In genomic region chr22:31160328-31160978, GRCh38 we compare ENCODE assay signal across 9 cellular contexts. TPM values are rescaled to one million over a fixed set of nuclear protein-coding genes. Genes with fewer than 3 reads are reported as not detected.
DNase-seq lines count a peak whose midpoint lies in the region; ATAC-seq and TF ChIP-seq lines count a peak whose summit lies in the region.
"Had no signal": no experiment of that assay in that cellular context is flagged by ENCODE, and none has a peak within 500 bp of the region (broad histone marks: within the 10 kb centered on the region; RNA-seq: fewer than 3 reads in every experiment).

No MANE protein-coding gene starts in this region.

- H3K9ac ChIP-seq in duodenal mucosa (ENCODE audit: low read depth in 1 of 2, low read length in 2 of 2) (peak overlapping the region; percentile 58 to 76), mucosa of stomach (ENCODE audit: low read length) (peak overlapping the region; percentile 78)

- H3K27me3 ChIP-seq in CD8-positive, alpha-beta memory T cell (ENCODE audit: insufficient read depth, low read length, poor library complexity, severe bottlenecking), result no peaks in the 10 kb centered on the region
- H3K27me3 ChIP-seq in duodenal mucosa (ENCODE audit: control insufficient read depth in 1 of 2, insufficient read depth in 2 of 2, low read length in 2 of 2) (no peaks in the 10 kb centered on the region), mucosa of stomach (ENCODE audit: control insufficient read depth, insufficient read depth, low read length) (no peaks in the 10 kb centered on the region), upper lobe of right lung (no peaks in the 10 kb centered on the region)

- no peaks in the 10 kb centered on the region for H3K9me3 Mint-ChIP-seq in CD8-positive, alpha-beta memory T cell
- no peaks in the 10 kb centered on the region for H3K9me3 Mint-ChIP-seq in HFFc6

- peak in 3 of 5 donors; percentile 6 to 20 (median 13) for DNase-seq in CD8-positive, alpha-beta memory T cell
- DNase-seq in HFFc6 (no peak), SK-MEL-5 (ENCODE audit: low read depth, low spot score) (peak; percentile 32), upper lobe of right lung (no peak), DMS153 treated with DMSO at 0.1 percent for 48 hours (lab: John Stamatoyannopoulos, UW; ENCODE audit: unreplicated experiment) (no peak), SW480 (ENCODE audit: low spot score) (no peak)

- H3K4me3 ChIP-seq in CD8-positive, alpha-beta memory T cell (ENCODE audit: low read length), result peak overlapping the region; percentile 69
- H3K4me3 ChIP-seq in duodenal mucosa (ENCODE audit: low read depth in 1 of 2, low read length in 2 of 2), result peak overlapping the region; percentile 84 to 87
- peak overlapping the region; percentile 39 for H3K4me3 ChIP-seq in mucosa of stomach (ENCODE audit: low read length)
- peak overlapping the region; percentile 84 for H3K4me3 ChIP-seq in upper lobe of right lung

- in situ Hi-C loops in SK-MEL-5 (cut with HindIII; ENCODE audit: low pct_unique_long_range_greater_than_20kb, low sequenced_read_pairs), result no loop called here

- ATAC-seq in upper lobe of right lung, result peak; percentile 64

- TF ChIP-seq CTCF in HFFc6 (IDR thresholded peaks at IDR 0.05), result no peak
- no peak for TF ChIP-seq CTCF in upper lobe of right lung (IDR thresholded peaks at IDR 0.05)

- peak overlapping the region; percentile 78 for H3K27ac ChIP-seq in CD8-positive, alpha-beta memory T cell (ENCODE audit: low read depth, low read length)
- H3K27ac ChIP-seq in duodenal mucosa (ENCODE audit: low read depth, low read length), result peak overlapping the region; percentile 41
- peak overlapping the region; percentile 92 for H3K27ac ChIP-seq in upper lobe of right lung

- POLR2A ChIA-PET in CD8-positive, alpha-beta memory T cell (lab: Charles Lee), result interaction anchor here (0.6 to 2.6 kb wide), 7 partner anchors 17 to 328 kb away, joined by 3 to 8 read pairs (median 3); partner anchors contain the start of genes LIMK2 and SELENOM

- peaks cover 18% of the 10 kb centered on the region for H3K4me1 ChIP-seq in CD8-positive, alpha-beta memory T cell (ENCODE audit: insufficient read depth, low read length)
- H3K4me1 ChIP-seq in duodenal mucosa (ENCODE audit: control insufficient read depth in 1 of 2, insufficient read depth in 2 of 2, low read length in 2 of 2) (peaks cover 19 to 24% of the 10 kb centered on the region in 2 donors), mucosa of stomach (ENCODE audit: control insufficient read depth, insufficient read depth, low read length) (peaks cover 20% of the 10 kb centered on the region), upper lobe of right lung (peaks cover 28% of the 10 kb centered on the region)

- H3K4me3 Mint-ChIP-seq in CD8-positive, alpha-beta memory T cell, result peak overlapping the region; percentile 87 to 100 (median 99)
- peak overlapping the region; percentile 98 for H3K4me3 Mint-ChIP-seq in HFFc6

- peak overlapping the region; percentile 84 to 100 (median 99) for H3K27ac Mint-ChIP-seq in CD8-positive, alpha-beta memory T cell
- peak overlapping the region; percentile 94 for H3K27ac Mint-ChIP-seq in HFFc6

- H3K36me3 ChIP-seq in CD8-positive, alpha-beta memory T cell (ENCODE audit: insufficient read depth, low read length), result peaks cover 1% of the 10 kb centered on the region
- peaks cover 2 to 4% of the 10 kb centered on the region in 2 donors for H3K36me3 ChIP-seq in duodenal mucosa (ENCODE audit: control insufficient read depth in 1 of 2, insufficient read depth in 2 of 2, low read length in 2 of 2)
- no peaks in the 10 kb centered on the region for H3K36me3 ChIP-seq in mucosa of stomach (ENCODE audit: control insufficient read depth, insufficient read depth, low read length)
- H3K36me3 ChIP-seq in upper lobe of right lung, result peaks cover 24% of the 10 kb centered on the region

- no peaks in the 10 kb centered on the region for H3K27me3 Mint-ChIP-seq in CD8-positive, alpha-beta memory T cell
- H3K27me3 Mint-ChIP-seq in HFFc6 (ENCODE audit: insufficient read depth), result no peaks in the 10 kb centered on the region

- CTCF ChIA-PET in CD8-positive, alpha-beta memory T cell (lab: Charles Lee), result interaction anchor here (0.9 to 2.1 kb wide), 5 partner anchors 47 to 177 kb away, joined by 3 to 4 read pairs (median 3); partner anchors contain the start of gene PIK3IP1

- intact Hi-C loops in upper lobe of right lung (cut with DNase I), result no loop called here

- peaks cover 38 to 42% (median 38%) of the 10 kb centered on the region in 3 donors for H3K4me1 Mint-ChIP-seq in CD8-positive, alpha-beta memory T cell
- peaks cover 47% of the 10 kb centered on the region for H3K4me1 Mint-ChIP-seq in HFFc6 (ENCODE audit: low read depth)

- peaks cover 0 to 25% (median 0%) of the 10 kb centered on the region in 3 donors for H3K36me3 Mint-ChIP-seq in CD8-positive, alpha-beta memory T cell
- H3K36me3 Mint-ChIP-seq in HFFc6 (ENCODE audit: low read depth), result peaks cover 22% of the 10 kb centered on the region

- no peaks in the 10 kb centered on the region for H3K9me3 ChIP-seq in CD8-positive, alpha-beta memory T cell (ENCODE audit: low read length)
- H3K9me3 ChIP-seq in duodenal mucosa (ENCODE audit: control insufficient read depth in 1 of 2, low read length in 2 of 2) (no peaks in the 10 kb centered on the region), mucosa of stomach (ENCODE audit: control insufficient read depth, low read length) (no peaks in the 10 kb centered on the region), upper lobe of right lung (no peaks in the 10 kb centered on the region)

RNA-seq across cellular contexts. Expression of gene RNF185, which starts 0.5 kb away (rescaled TPM):
- 10 to 100 TPM; 28.1 to 30.5 TPM for total RNA-seq in CD8-positive, alpha-beta memory T cell
- 23.7 TPM for polyA plus RNA-seq in CD8-positive, alpha-beta memory T cell
- 10 to 100 TPM; 28.1 to 34.2 (median 30.0) TPM for total RNA-seq in HFFc6 (2021; fragmentation: NEBNext Ultra II Directional; extraction: Animal tissue kit (Norgen Biotek cat#: 25700))
- 63.5 and 68.7 TPM in 2 replicates for total RNA-seq in SK-MEL-5 (2014; rRNA removed; shearing (Covaris generic))
- 53.2 and 64.3 TPM in 2 replicates for polyA plus RNA-seq in SK-MEL-5 (2015; cell fraction: cytosol; rRNA removed)
- 44.1 and 52.5 TPM in 2 replicates for polyA plus RNA-seq in SK-MEL-5 (2015; cell fraction: nucleus; rRNA removed)
- total RNA-seq in upper lobe of right lung, result 37.9 TPM

RNA-seq across cellular contexts. Expression of gene PLA2G3, which starts 20.1 kb away (rescaled TPM):
- total RNA-seq in CD8-positive, alpha-beta memory T cell, result not detected
- polyA plus RNA-seq in CD8-positive, alpha-beta memory T cell, result not detected
- under 1 TPM in 1 of 6 experiments, not detected in 5; 0.05 TPM for total RNA-seq in HFFc6 (2021; fragmentation: NEBNext Ultra II Directional; extraction: Animal tissue kit (Norgen Biotek cat#: 25700))
- total RNA-seq in SK-MEL-5 (2014; rRNA removed; shearing (Covaris generic)), result 0.03 TPM in 1 of 2 replicates, not detected in the other
- not detected in 2 replicates for polyA plus RNA-seq in SK-MEL-5 (2015; cell fraction: cytosol; rRNA removed)
- polyA plus RNA-seq in SK-MEL-5 (2015; cell fraction: nucleus; rRNA removed), result not detected in 2 replicates
- total RNA-seq in upper lobe of right lung, result 6.9 TPM
- total RNA-seq: NCI-H460 had no signal

RNA-seq across cellular contexts. Expression of gene INPP5J, which starts 37.7 kb away (rescaled TPM):
- under 1 TPM in 1 of 2 experiments, not detected in 1; 0.22 TPM for total RNA-seq in CD8-positive, alpha-beta memory T cell
- not detected for polyA plus RNA-seq in CD8-positive, alpha-beta memory T cell
- 1 to 10 TPM in 4 of 6 experiments, under 1 TPM in 2; 0.69 to 1.6 (median 1.0) TPM for total RNA-seq in HFFc6 (2021; fragmentation: NEBNext Ultra II Directional; extraction: Animal tissue kit (Norgen Biotek cat#: 25700))
- 0.19 and 0.26 TPM in 2 replicates for total RNA-seq in SK-MEL-5 (2014; rRNA removed; shearing (Covaris generic))
- polyA plus RNA-seq in SK-MEL-5 (2015; cell fraction: cytosol; rRNA removed), result 0.33 and 0.36 TPM in 2 replicates
- polyA plus RNA-seq in SK-MEL-5 (2015; cell fraction: nucleus; rRNA removed), result 1.1 and 2.6 TPM in 2 replicates
- total RNA-seq in upper lobe of right lung, result 4.5 TPM

RNA-seq across cellular contexts. Expression of gene LIMK2, which starts 51.6 kb away (rescaled TPM):
- total RNA-seq in CD8-positive, alpha-beta memory T cell, result 10 to 100 TPM; 25.1 to 27.7 TPM
- polyA plus RNA-seq in CD8-positive, alpha-beta memory T cell, result 19.0 TPM
- 10 to 100 TPM; 27.9 to 31.4 (median 28.9) TPM for total RNA-seq in HFFc6 (2021; fragmentation: NEBNext Ultra II Directional; extraction: Animal tissue kit (Norgen Biotek cat#: 25700))
- 36.6 and 43.9 TPM in 2 replicates for total RNA-seq in SK-MEL-5 (2014; rRNA removed; shearing (Covaris generic))
- 29.2 and 42.2 TPM in 2 replicates for polyA plus RNA-seq in SK-MEL-5 (2015; cell fraction: cytosol; rRNA removed)
- polyA plus RNA-seq in SK-MEL-5 (2015; cell fraction: nucleus; rRNA removed), result 60.3 and 66.3 TPM in 2 replicates
- total RNA-seq in upper lobe of right lung, result 63.0 TPM

RNA-seq across cellular contexts. Expression of gene SELENOM, which starts 53.1 kb away (rescaled TPM):
- 10 to 100 TPM; 14.6 to 15.4 TPM for total RNA-seq in CD8-positive, alpha-beta memory T cell
- 138 TPM for polyA plus RNA-seq in CD8-positive, alpha-beta memory T cell
- 100 to 1,000 TPM; 237 to 356 (median 265) TPM for total RNA-seq in HFFc6 (2021; fragmentation: NEBNext Ultra II Directional; extraction: Animal tissue kit (Norgen Biotek cat#: 25700))
- 2.0 and 3.0 TPM in 2 replicates for total RNA-seq in SK-MEL-5 (2014; rRNA removed; shearing (Covaris generic))
- 1.1 and 5.7 TPM in 2 replicates for polyA plus RNA-seq in SK-MEL-5 (2015; cell fraction: cytosol; rRNA removed)
- not detected in 2 replicates for polyA plus RNA-seq in SK-MEL-5 (2015; cell fraction: nucleus; rRNA removed)
- 89.0 TPM for total RNA-seq in upper lobe of right lung

Comparison
In these comparisons a context has a peak if more than half of its experiments do, and no peak if none do; other contexts are left out.
1. DNase-seq: peak in CD8-positive, alpha-beta memory T cell (3 of 5) and SK-MEL-5 (single experiment); none in HFFc6 (single experiment), upper lobe of right lung (single experiment), DMS153 treated with DMSO at 0.1 percent for 48 hours (single experiment) and SW480 (single experiment).
2. H3K27ac ChIP-seq: peak in every context shown above with its lines; median percentile 92 in upper lobe of right lung; 78 in CD8-positive, alpha-beta memory T cell; 41 in duodenal mucosa.
3. Peak in every context shown above with its lines, with median percentiles within 50 percentile points of each other: H3K4me3 ChIP-seq.